In genomic region chr6:89818977-89819335, GRCh38 we compare ENCODE assay signal across 9 cellular contexts. TPM values are rescaled to one million over a fixed set of nuclear protein-coding genes. Genes with fewer than 3 reads are reported as not detected.
A peak's percentile ranks its signal among the peaks of the same experiment; 100 is the strongest.
DNase-seq lines count a peak whose midpoint lies in the region; ATAC-seq, FAIRE-seq and TF ChIP-seq lines count a peak whose summit lies in the region.
"Had no signal": no experiment of that assay in that cellular context is flagged by ENCODE, and none has a peak within 500 bp of the region (broad histone marks: within the 10 kb centered on the region; RNA-seq: fewer than 3 reads in every experiment).

No MANE protein-coding gene starts in this region.

- H3K4me3 Mint-ChIP-seq in activated B cell treated with CpG ODN at 0.5 μM for 24 hours: peak overlapping the region; percentile 95

- TF ChIP-seq CTCF in GM12865 (IDR thresholded peaks at IDR 0.05; ENCODE audit: insufficient read depth, low read depth, low read length, missing control alignments) (no peak), KMS-11 (conservative IDR thresholded peaks at IDR 0.05; ENCODE audit: low read depth, low read length) (no peak), activated B cell treated with CpG ODN at 0.5 μM for 24 hours (IDR thresholded peaks at IDR 0.05) (no peak), gastroesophageal sphincter (IDR thresholded peaks at IDR 0.05) (no peak), neutrophil (IDR thresholded peaks at IDR 0.05) (no peak)

- no peaks in the 10 kb centered on the region for H3K27me3 Mint-ChIP-seq in activated B cell treated with CpG ODN at 0.5 μM for 24 hours

- H3K4me1 Mint-ChIP-seq in activated B cell treated with CpG ODN at 0.5 μM for 24 hours: peaks cover 37% of the 10 kb centered on the region

- peak overlapping the region; percentile 74 for H2AFZ ChIP-seq in KMS-11 (ENCODE audit: low read depth)

- H3K36me3 ChIP-seq in KMS-11 (ENCODE audit: insufficient read depth) (no peaks in the 10 kb centered on the region), gastroesophageal sphincter (no peaks in the 10 kb centered on the region), neutrophil (no peaks in the 10 kb centered on the region)

- ATAC-seq in GM21737 (IDR thresholded peaks at IDR 0.05; ENCODE audit: unreplicated experiment) (peak; percentile 24), activated B cell treated with CpG ODN at 0.5 μM for 24 hours (ENCODE audit: low read depth) (peak; percentile 32), gastroesophageal sphincter (no peak)

- no peak for TF ChIP-seq POLR2A in gastroesophageal sphincter (IDR thresholded peaks at IDR 0.05)

- WGBS in gastroesophageal sphincter (ENCODE audit: low coverage in 1 of 2), 2 donors: 0% methylated on average over 10 to 13 of the region's 14 CpGs

- FAIRE-seq in urothelium cell line (lab: Jason Lieb, UNC): no peak
- FAIRE-seq: colon had no signal

- CTCF ChIA-PET in activated B cell treated with CpG ODN at 0.5 μM for 24 hours (lab: Charles Lee): interaction anchor here (1.3 to 1.7 kb wide), 2 partner anchors 42 to 121 kb away, joined by 3 to 13 read pairs; no protein-coding TSS in a partner anchor

- peak; percentile 48 for DNase-seq in GM12865 (ENCODE audit: low read depth)
- DNase-seq in activated B cell treated with CpG ODN at 0.5 μM for 24 hours: no peak
- DNase-seq in urothelium cell line (ENCODE audit: low spot score): no peak
- DNase-seq in stimulated activated CD4-positive, alpha-beta T cell treated with anti-CD3 and anti-CD28 coated beads, Interleukin-2, amount 100 ng/mL, for 48 hours: no peak

- no peak for TF ChIP-seq EP300 in gastroesophageal sphincter (IDR thresholded peaks at IDR 0.05)

- peak overlapping the region; percentile 95 for H3K27ac Mint-ChIP-seq in activated B cell treated with CpG ODN at 0.5 μM for 24 hours

- intact Hi-C loops in activated B cell treated with CpG ODN at 0.5 μM for 24 hours (cut with micrococcal nuclease): loop anchor here (1.0 to 5.0 kb wide), 6 partner anchors 10 to 768 kb away; partner anchors contain the start of genes CASP8AP2, MAP3K7, PM20D2 and PNRC1

- no peaks in the 10 kb centered on the region for H3K9me3 ChIP-seq in gastroesophageal sphincter
- no peaks in the 10 kb centered on the region for H3K9me3 ChIP-seq in neutrophil

- peaks cover 53% of the 10 kb centered on the region for H3K79me2 ChIP-seq in KMS-11 (ENCODE audit: insufficient read depth, low read depth)

- H3K4me2 ChIP-seq in KMS-11: peak overlapping the region; percentile 37

- no peaks in the 10 kb centered on the region for H4K20me1 ChIP-seq in KMS-11 (ENCODE audit: insufficient read depth)

- no peaks in the 10 kb centered on the region for H3K27me3 ChIP-seq in KMS-11 (ENCODE audit: insufficient read depth, low read depth)
- no peaks in the 10 kb centered on the region for H3K27me3 ChIP-seq in gastroesophageal sphincter
- no peaks in the 10 kb centered on the region for H3K27me3 ChIP-seq in neutrophil

- no peaks in the 10 kb centered on the region for H3K9me3 Mint-ChIP-seq in activated B cell treated with CpG ODN at 0.5 μM for 24 hours

- H3K36me3 Mint-ChIP-seq in activated B cell treated with CpG ODN at 0.5 μM for 24 hours (ENCODE audit: low read depth): peaks cover 14% of the 10 kb centered on the region

- peak overlapping the region; percentile 85 for H3K27ac ChIP-seq in KMS-11
- H3K27ac ChIP-seq in gastroesophageal sphincter: peak overlapping the region; percentile 80 to 93 (median 92)
- H3K27ac ChIP-seq in neutrophil: peak overlapping the region; percentile 74

- POLR2A ChIA-PET in activated B cell treated with CpG ODN at 0.5 μM for 24 hours (lab: Charles Lee): interaction anchor here (0.6 to 2.6 kb wide), 8 partner anchors 10 to 768 kb away, joined by 3 to 87 read pairs (median 5); partner anchors contain the start of genes CASP8AP2 and MAP3K7

- peak overlapping the region; percentile 87; the same call in 1 of the 2 replicates for H3K9ac ChIP-seq in KMS-11

- H3K4me1 ChIP-seq in KMS-11 (ENCODE audit: low read depth, poor library complexity, severe bottlenecking) (peaks cover 8% of the 10 kb centered on the region), gastroesophageal sphincter (peaks cover 0 to 33% (median 9%) of the 10 kb centered on the region in 3 donors), neutrophil (ENCODE audit: control insufficient read depth in 1 of 2, insufficient read depth in 1 of 2, low read depth in 1 of 2, low read length in 1 of 2) (peaks cover 20 to 32% of the 10 kb centered on the region in 2 experiments)

- peak overlapping the region; percentile 71 for H3K4me3 ChIP-seq in GM12865 (ENCODE audit: low read depth, low read length)
- H3K4me3 ChIP-seq in KMS-11 (IDR thresholded peaks at IDR 0.05; ENCODE audit: insufficient read depth, low read depth, low read length): no peak overlapping the region
- peak overlapping the region; percentile 88 to 92 for H3K4me3 ChIP-seq in gastroesophageal sphincter
- peak overlapping the region; percentile 72 to 93 for H3K4me3 ChIP-seq in neutrophil (ENCODE audit: low read depth in 1 of 2, low read length in 1 of 2)

RNA-seq across cellular contexts. Expression of gene MDN1, which starts 0.6 kb away (rescaled TPM):
- total RNA-seq in activated B cell treated with CpG ODN at 0.5 μM for 24 hours (59.8 and 65.4 TPM in 2 replicates), gastroesophageal sphincter (10 to 100 TPM; 21.3 to 30.4 (median 24.1) TPM)

RNA-seq across cellular contexts. Expression of gene CASP8AP2, which starts 10.7 kb away (rescaled TPM):
- total RNA-seq in activated B cell treated with CpG ODN at 0.5 μM for 24 hours (17.1 and 17.8 TPM in 2 replicates), gastroesophageal sphincter (10 to 100 TPM; 14.1 to 26.6 (median 20.4) TPM)
